30 cellular contexts compared by ENCODE assay signal in genomic region chr2:139652385-139652784, GRCh38.
"Had no signal": no experiment of that assay in that cellular context is flagged by ENCODE, and none has a peak within 500 bp of the region (broad histone marks: within the 10 kb centered on the region; RNA-seq: fewer than 3 reads in every experiment).

No MANE protein-coding gene starts in this region.

- H3K27ac ChIP-seq: cardiac muscle cell, KMS-11, Peyer's patch, RWPE1, VCaP had no signal

- FAIRE-seq: astrocyte had no signal

- H3K9me3 ChIP-seq: Peyer's patch had no signal

- H3K4me1 ChIP-seq: Peyer's patch had no signal

- H3K36me3 ChIP-seq: cardiac muscle cell, Peyer's patch had no signal

- H3K4me3 ChIP-seq: cardiac muscle cell, Peyer's patch had no signal

- ATAC-seq: activated T-helper 17 cell treated with anti-CD3 and anti-CD28 coated beads, Interleukin-2, amount 50 U/mL, for 72 hours; T-cell had no signal

- H3K9ac ChIP-seq: KMS-11 had no signal

- DNase-seq: activated CD4-positive, alpha-beta memory T cell treated with anti-CD3 and anti-CD28 coated beads, Interleukin-2, amount 10 ng/mL, durations not matched to agents 7 days and 5 days; activated CD4-positive, alpha-beta T cell treated with anti-CD3 and anti-CD28 coated beads, Interleukin-2, amount 50 U/mL, for 1 hour; activated CD4-positive, CD25-positive, alpha-beta regulatory T cell; activated gamma-delta T cell; activated naive CD4-positive, alpha-beta T cell treated with anti-CD3 and anti-CD28 coated beads for 36 hours; activated T-cell treated with anti-CD3 and anti-CD28 coated beads for 4 hours; activated T-cell treated with anti-CD3 and anti-CD28 coated beads, Interleukin-2, amount 50 U/mL, for 48 hours; amygdala; cerebellar nuclear complex; MM.1S; NCI-H1105; NCI-H1436; NCI-H1694 treated with DMSO at 0.1 percent for 48 hours; NCI-H2029 treated with DMSO at 0.1 percent for 48 hours; NCI-H345; NCI-H510A; NCI-H526 treated with DMSO at 0.1 percent for 48 hours; NK-92 treated with Interleukin-12 subunit alpha and Interleukin-12 subunit beta, amount 100 ng/mL, for 24 hours; OCI-M1; Peyer's patch; SHP77; T-cell; T-helper 2 cell; T1000 had no signal

- H3K27me3 ChIP-seq: cardiac muscle cell, Peyer's patch had no signal
